In genomic region chr6:148285205-148285604, GRCh38 we compare ENCODE assay signal across 27 cellular contexts.
"Had no signal": no experiment of that assay in that cellular context is flagged by ENCODE, and none has a peak within 500 bp of the region (broad histone marks: within the 10 kb centered on the region; RNA-seq: fewer than 3 reads in every experiment).

No MANE protein-coding gene starts in this region.

- H3K9me3 Mint-ChIP-seq: nephron; neural progenitor cell; stimulated activated effector memory CD8-positive, alpha-beta T cell treated with anti-CD3 and anti-CD28 coated beads, Interleukin-12 subunit alpha, Interleukin-12 subunit beta, amount 100 ng/mL, for 72 hours; stimulated activated naive CD8-positive, alpha-beta T cell treated with anti-CD3 and anti-CD28 coated beads, Interleukin-15, Interleukin-2, amounts not matched to agents 100 ng/mL and 50 ng/mL, for 24 hours had no signal

- H3K4me3 ChIP-seq: neural progenitor cell, ovary, psoas muscle, right lobe of liver, sigmoid colon, stomach, thoracic aorta, thyroid gland, tibial nerve, upper lobe of left lung, vagina had no signal

- H3K27ac Mint-ChIP-seq: nephron; neural progenitor cell; progenitor cell of endocrine pancreas; stimulated activated effector memory CD8-positive, alpha-beta T cell treated with anti-CD3 and anti-CD28 coated beads, Interleukin-12 subunit alpha, Interleukin-12 subunit beta, amount 100 ng/mL, for 72 hours; stimulated activated naive B cell treated with anti-CD40 and anti-IgM and Interleukin-4, amounts not matched to agents 10 μg/mL and 1 μg/mL and 100 μg/mL, for 72 hours; stimulated activated naive CD8-positive, alpha-beta T cell treated with anti-CD3 and anti-CD28 coated beads, Interleukin-15, Interleukin-2, amounts not matched to agents 100 ng/mL and 50 ng/mL, for 24 hours had no signal

- H3K9ac ChIP-seq: neural progenitor cell, parathyroid adenoma had no signal

- H3K36me3 ChIP-seq: neural progenitor cell, ovary, right lobe of liver, sigmoid colon, stomach, thoracic aorta, thyroid gland, tibial nerve, upper lobe of left lung, vagina had no signal

- H3K27ac ChIP-seq: neural progenitor cell, ovary, parathyroid adenoma, psoas muscle, right lobe of liver, sigmoid colon, stomach, thoracic aorta, thyroid gland, tibial nerve, upper lobe of left lung, vagina had no signal

- H3K27me3 ChIP-seq: neural progenitor cell, ovary, right lobe of liver, sigmoid colon, stomach, thyroid gland, tibial nerve, upper lobe of left lung, vagina had no signal

- H3K27me3 Mint-ChIP-seq: progenitor cell of endocrine pancreas had no signal

- H3K4me3 Mint-ChIP-seq: nephron; neural progenitor cell; stimulated activated effector memory CD8-positive, alpha-beta T cell treated with anti-CD3 and anti-CD28 coated beads, Interleukin-12 subunit alpha, Interleukin-12 subunit beta, amount 100 ng/mL, for 72 hours; stimulated activated naive B cell treated with anti-CD40 and anti-IgM and Interleukin-4, amounts not matched to agents 10 μg/mL and 1 μg/mL and 100 μg/mL, for 72 hours; stimulated activated naive CD8-positive, alpha-beta T cell treated with anti-CD3 and anti-CD28 coated beads, Interleukin-15, Interleukin-2, amounts not matched to agents 100 ng/mL and 50 ng/mL, for 24 hours had no signal

- H2AFZ ChIP-seq: neural progenitor cell, parathyroid adenoma had no signal

- H3K4me1 ChIP-seq: neural progenitor cell, parathyroid adenoma, psoas muscle, right lobe of liver, sigmoid colon, stomach, tibial nerve, upper lobe of left lung, vagina had no signal

- H3K9me3 ChIP-seq: ovary, psoas muscle, right lobe of liver, sigmoid colon, stomach, thoracic aorta, thyroid gland, tibial nerve, upper lobe of left lung, vagina had no signal

- H3K4me2 ChIP-seq: neural progenitor cell had no signal

- DNase-seq: occipital lobe; ovary; posterior cingulate gyrus; psoas muscle; right cardiac atrium; right lobe of liver; sigmoid colon; small intestine; stimulated activated CD4-positive, alpha-beta T cell treated with anti-CD3 and anti-CD28 coated beads, Interleukin-15, amount 100 ng/mL, for 24 hours; stimulated activated CD4-positive, alpha-beta T cell treated with anti-CD3 and anti-CD28 coated beads, Interleukin-2, amount 100 ng/mL, for 24 hours; stimulated activated CD4-positive, alpha-beta T cell treated with anti-CD3 and anti-CD28 coated beads, Interleukin-2, amount 100 ng/mL, for 48 hours; stimulated activated CD4-positive, alpha-beta T cell treated with anti-CD3 and anti-CD28 coated beads, Interleukin-4, amount 100 ng/mL, for 24 hours; stimulated activated naive B cell treated with anti-CD40 and anti-IgM and Interleukin-4, amounts not matched to agents 10 μg/mL and 1 μg/mL and 100 μg/mL, for 72 hours; stimulated activated naive CD4-positive, alpha-beta T cell treated with Interleukin-2 at 50 U/mL for 16 hours; stomach; thyroid gland; trophoblast cell; upper lobe of left lung had no signal

- H3K36me3 Mint-ChIP-seq: stimulated activated effector memory CD8-positive, alpha-beta T cell treated with anti-CD3 and anti-CD28 coated beads, Interleukin-12 subunit alpha, Interleukin-12 subunit beta, amount 100 ng/mL, for 72 hours; stimulated activated naive B cell treated with anti-CD40 and anti-IgM and Interleukin-4, amounts not matched to agents 10 μg/mL and 1 μg/mL and 100 μg/mL, for 72 hours had no signal

- H3K4me1 Mint-ChIP-seq: stimulated activated effector memory CD8-positive, alpha-beta T cell treated with anti-CD3 and anti-CD28 coated beads, Interleukin-12 subunit alpha, Interleukin-12 subunit beta, amount 100 ng/mL, for 72 hours; stimulated activated naive B cell treated with anti-CD40 and anti-IgM and Interleukin-4, amounts not matched to agents 10 μg/mL and 1 μg/mL and 100 μg/mL, for 72 hours had no signal

- ATAC-seq: psoas muscle; right cardiac atrium; right lobe of liver; stimulated activated effector memory CD8-positive, alpha-beta T cell treated with anti-CD3 and anti-CD28 coated beads, Interleukin-12 subunit alpha, Interleukin-12 subunit beta, amount 100 ng/mL, for 72 hours; stimulated activated naive B cell treated with anti-CD40 and anti-IgM and Interleukin-4, amounts not matched to agents 10 μg/mL and 1 μg/mL and 100 μg/mL, for 72 hours had no signal
